In genomic region chr3:151503074-151503473, GRCh38 we compare ENCODE assay signal across 23 cellular contexts. TPM values are rescaled to one million over a fixed set of nuclear protein-coding genes. Genes with fewer than 3 reads are reported as not detected.
"Had no signal": no experiment of that assay in that cellular context is flagged by ENCODE, and none has a peak within 500 bp of the region (broad histone marks: within the 10 kb centered on the region; RNA-seq: fewer than 3 reads in every experiment).

No MANE protein-coding gene starts in this region.

- H3K9me3 ChIP-seq: left lung, mucosa of descending colon, ovary, right atrium auricular region, right lobe of liver, transverse colon, upper lobe of left lung, vagina had no signal

- ATAC-seq: left colon; left lung; mucosa of descending colon; naive thymus-derived CD4-positive, alpha-beta T cell; natural killer cell treated with Interleukin-12 subunit alpha and Interleukin-12 subunit beta and Interleukin-15 and Interleukin-18, amount 100 ng/mL, for 72 hours; right lobe of liver; stimulated activated naive B cell treated with anti-CD40 and anti-IgM and Interleukin-4, amounts not matched to agents 10 μg/mL and 1 μg/mL and 100 μg/mL, for 72 hours; stimulated activated naive CD8-positive, alpha-beta T cell treated with anti-CD3 and anti-CD28 coated beads, Interleukin-15, Interleukin-2, amounts not matched to agents 100 U/mL and 50 U/mL, for 24 hours had no signal

- H3K4me1 ChIP-seq: left lung, right atrium auricular region, right lobe of liver, transverse colon, upper lobe of left lung, vagina had no signal

- H3K36me3 ChIP-seq: left lung, ovary, right atrium auricular region, right lobe of liver, transverse colon, upper lobe of left lung, vagina had no signal

- DNase-seq: hypothalamus; immature natural killer cell; kidney; left colon; left lung; midbrain; mucosa of descending colon; naive thymus-derived CD4-positive, alpha-beta T cell; ovary; right lobe of liver; stimulated activated CD4-positive, alpha-beta T cell treated with anti-CD3 and anti-CD28 coated beads, Interleukin-1b, Interleukin-23, amount 100 ng/mL, for 48 hours; stimulated activated CD4-positive, alpha-beta T cell treated with anti-CD3 and anti-CD28 coated beads, Interleukin-2, amount 100 ng/mL, for 48 hours; stimulated activated naive B cell treated with anti-CD40 and anti-IgM and Interleukin-4, amounts not matched to agents 10 μg/mL and 1 μg/mL and 100 μg/mL, for 72 hours; stimulated activated naive CD8-positive, alpha-beta T cell treated with anti-CD3 and anti-CD28 coated beads, Interleukin-15, Interleukin-2, amounts not matched to agents 100 U/mL and 50 U/mL, for 24 hours; transverse colon; upper lobe of left lung had no signal

- H3K27me3 ChIP-seq: left lung, ovary, right atrium auricular region, right lobe of liver, transverse colon, upper lobe of left lung, vagina had no signal

- H3K4me3 ChIP-seq: left lung, lung, mucosa of descending colon, ovary, right atrium auricular region, right lobe of liver, smooth muscle cell, transverse colon, upper lobe of left lung, vagina had no signal

- H3K27ac ChIP-seq: left lung, right lobe of liver, transverse colon, upper lobe of left lung, vagina had no signal

RNA-seq across cellular contexts. Expression of gene IGSF10, which starts 42.2 kb away (rescaled TPM):
- total RNA-seq: natural killer cell treated with Interleukin-12 subunit alpha and Interleukin-12 subunit beta and Interleukin-15 and Interleukin-18, amount 100 ng/mL, for 72 hours; pulmonary artery endothelial cell had no signal
- polyA plus RNA-seq: immature natural killer cell; naive thymus-derived CD4-positive, alpha-beta T cell; neural cell; smooth muscle cell had no signal
